In the genomic region with DNA sequence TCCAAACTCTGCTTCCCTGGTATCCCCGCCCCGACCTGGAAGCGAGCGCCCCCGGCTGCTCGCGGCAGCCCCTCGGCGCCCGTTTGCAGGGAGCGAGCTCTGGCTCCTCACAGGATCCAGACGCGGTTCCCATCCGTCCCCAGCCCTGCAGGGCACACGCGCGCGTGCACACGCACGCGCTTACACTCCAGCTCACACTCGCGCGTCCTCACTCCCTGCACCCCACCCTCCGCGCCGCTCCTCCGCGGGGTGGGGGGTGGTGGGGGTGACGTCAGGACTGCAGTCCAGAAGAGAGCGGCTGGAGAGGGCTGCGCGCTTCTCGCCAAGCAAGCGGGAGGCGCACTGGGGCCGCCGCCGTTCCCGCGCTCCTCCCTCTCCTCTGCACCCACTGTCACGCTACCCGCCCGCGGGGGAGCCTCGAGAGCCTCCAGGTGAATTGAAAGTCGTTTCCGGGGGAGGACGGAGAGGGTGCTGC, we compare ENCODE assay signal across 10 cellular contexts.
DNase-seq lines count a peak whose midpoint lies in the region; ATAC-seq and TF ChIP-seq lines count a peak whose summit lies in the region.
"Had no signal": no experiment of that assay in that cellular context is flagged by ENCODE, and none has a peak within 500 bp of the region (broad histone marks: within the 10 kb centered on the region; RNA-seq: fewer than 3 reads in every experiment).

No MANE protein-coding gene starts in this region.

- H3K27me3 Mint-ChIP-seq in activated CD4-positive, alpha-beta T cell treated with anti-CD3 and anti-CD28 coated beads, Interleukin-2, amount 10 ng/mL, durations not matched to agents 24 days and 14 days = peaks cover 53% of the 10 kb centered on the region
- H3K27me3 Mint-ChIP-seq in activated naive CD8-positive, alpha-beta T cell treated with anti-CD3 and anti-CD28 coated beads for 36 hours = peaks cover 68% of the 10 kb centered on the region
- H3K27me3 Mint-ChIP-seq in effector memory CD8-positive, alpha-beta T cell = peaks cover 9 to 36% of the 10 kb centered on the region in 2 donors

- H3K9me3 Mint-ChIP-seq in activated CD4-positive, alpha-beta T cell treated with anti-CD3 and anti-CD28 coated beads, Interleukin-2, amount 10 ng/mL, durations not matched to agents 24 days and 14 days = no peaks in the 10 kb centered on the region
- no peaks in the 10 kb centered on the region for H3K9me3 Mint-ChIP-seq in activated naive CD8-positive, alpha-beta T cell treated with anti-CD3 and anti-CD28 coated beads for 36 hours
- H3K9me3 Mint-ChIP-seq in effector memory CD8-positive, alpha-beta T cell = no peaks in the 10 kb centered on the region

- no peak for TF ChIP-seq CTCF in smooth muscle cell (IDR thresholded peaks at IDR 0.05; ENCODE audit: borderline replicate concordance, insufficient read depth, poor library complexity, severe bottlenecking)
- no peak for TF ChIP-seq CTCF in tibial artery (IDR thresholded peaks at IDR 0.05)

- peaks cover 100% of the 10 kb centered on the region for H3K27me3 ChIP-seq in smooth muscle cell (ENCODE audit: low read depth)
- H3K27me3 ChIP-seq in tibial artery = peaks cover 0 to 36% of the 10 kb centered on the region in 2 donors

- ATAC-seq in sciatic nerve = no peak
- ATAC-seq in effector memory CD8-positive, alpha-beta T cell (replicated peaks) = no peak
- ATAC-seq: HCT116 had no signal

- no peaks in the 10 kb centered on the region for H3K4me1 Mint-ChIP-seq in activated CD4-positive, alpha-beta T cell treated with anti-CD3 and anti-CD28 coated beads, Interleukin-2, amount 10 ng/mL, durations not matched to agents 24 days and 14 days
- peaks cover 19% of the 10 kb centered on the region for H3K4me1 Mint-ChIP-seq in activated naive CD8-positive, alpha-beta T cell treated with anti-CD3 and anti-CD28 coated beads for 36 hours
- no peaks in the 10 kb centered on the region for H3K4me1 Mint-ChIP-seq in effector memory CD8-positive, alpha-beta T cell (ENCODE audit: low read depth in 2 of 2)

- H2AFZ ChIP-seq in smooth muscle cell (ENCODE audit: low read depth) = no peak overlapping the region

- H3K36me3 ChIP-seq in smooth muscle cell (ENCODE audit: low read depth) = no peaks in the 10 kb centered on the region
- no peaks in the 10 kb centered on the region for H3K36me3 ChIP-seq in tibial artery

- H3K9ac ChIP-seq in smooth muscle cell (ENCODE audit: low read depth) = no peak overlapping the region

- H3K9me3 ChIP-seq in smooth muscle cell (replicated peaks; ENCODE audit: low read depth) (no peaks in the 10 kb centered on the region), tibial artery (no peaks in the 10 kb centered on the region)

- intact Hi-C loops in activated CD4-positive, alpha-beta T cell treated with anti-CD3 and anti-CD28 coated beads, Interleukin-2, amount 10 ng/mL, durations not matched to agents 24 days and 14 days (cut with micrococcal nuclease) = loop anchor here (5.0 kb wide), 1 partner anchor 497 kb away; no protein-coding TSS in a partner anchor
- intact Hi-C loops in sciatic nerve (cut with DNase I) = no loop called here
- intact Hi-C loops in tibial artery (cut with DNase I; ENCODE audit: low total_unique reads) = no loop called here

- H3K36me3 Mint-ChIP-seq in activated CD4-positive, alpha-beta T cell treated with anti-CD3 and anti-CD28 coated beads, Interleukin-2, amount 10 ng/mL, durations not matched to agents 24 days and 14 days (ENCODE audit: low read depth) = no peaks in the 10 kb centered on the region
- H3K36me3 Mint-ChIP-seq in activated naive CD8-positive, alpha-beta T cell treated with anti-CD3 and anti-CD28 coated beads for 36 hours = peaks cover 2% of the 10 kb centered on the region
- H3K36me3 Mint-ChIP-seq in effector memory CD8-positive, alpha-beta T cell (ENCODE audit: insufficient read depth) = no peaks in the 10 kb centered on the region

- 2% methylated on average over 42 of the region's 49 CpGs for WGBS in smooth muscle cell (ENCODE audit: low lambda C conversion rate)

- peak overlapping the region; percentile 44 for H3K4me3 ChIP-seq in smooth muscle cell
- peak overlapping the region in 1 of 2 donors; percentile 9 for H3K4me3 ChIP-seq in tibial artery

- DNase-seq in activated CD4-positive, alpha-beta T cell treated with anti-CD3 and anti-CD28 coated beads, Interleukin-2, amount 10 ng/mL, durations not matched to agents 24 days and 14 days = no peak
- DNase-seq in activated CD4-positive, alpha-beta T cell treated with anti-CD3 and anti-CD28 coated beads, Interleukin-2, amount 50 U/mL, for 4 hours = no peak
- DNase-seq in activated naive CD8-positive, alpha-beta T cell treated with anti-CD3 and anti-CD28 coated beads for 36 hours = peak; percentile 23
- DNase-seq in islet precursor cell = peak; percentile 58
- DNase-seq in smooth muscle cell (lab: John Stamatoyannopoulos, UW; ENCODE audit: unreplicated experiment) = no peak
- DNase-seq in sciatic nerve (ENCODE audit: low spot score) = no peak
- no peak for DNase-seq in tibial artery
- no peak for DNase-seq in effector memory CD8-positive, alpha-beta T cell
- DNase-seq: effector CD4-positive, alpha-beta T cell had no signal

- H3F3A ChIP-seq in smooth muscle cell (ENCODE audit: low read depth) = no peaks in the 10 kb centered on the region

- H4K20me1 ChIP-seq in smooth muscle cell (ENCODE audit: low read depth) = no peaks in the 10 kb centered on the region

- no peak overlapping the region for H3K27ac ChIP-seq in smooth muscle cell (ENCODE audit: low read depth)
- H3K27ac ChIP-seq in tibial artery = no peak overlapping the region

- peaks cover 6% of the 10 kb centered on the region for H3K4me1 ChIP-seq in smooth muscle cell (ENCODE audit: low read depth)
- peaks cover 0 to 18% (median 9%) of the 10 kb centered on the region in 4 donors for H3K4me1 ChIP-seq in tibial artery

- peak overlapping the region; percentile 78 for H3K4me2 ChIP-seq in smooth muscle cell

- peak overlapping the region; percentile 58 for H3K4me3 Mint-ChIP-seq in activated CD4-positive, alpha-beta T cell treated with anti-CD3 and anti-CD28 coated beads, Interleukin-2, amount 10 ng/mL, durations not matched to agents 24 days and 14 days
- H3K4me3 Mint-ChIP-seq in activated naive CD8-positive, alpha-beta T cell treated with anti-CD3 and anti-CD28 coated beads for 36 hours = peak overlapping the region; percentile 63
- no peak overlapping the region for H3K4me3 Mint-ChIP-seq in effector memory CD8-positive, alpha-beta T cell

- H3K79me2 ChIP-seq in smooth muscle cell (ENCODE audit: low read depth) = no peaks in the 10 kb centered on the region

- H3K27ac Mint-ChIP-seq in activated CD4-positive, alpha-beta T cell treated with anti-CD3 and anti-CD28 coated beads, Interleukin-2, amount 10 ng/mL, durations not matched to agents 24 days and 14 days = no peak overlapping the region
- H3K27ac Mint-ChIP-seq in activated naive CD8-positive, alpha-beta T cell treated with anti-CD3 and anti-CD28 coated beads for 36 hours = no peak overlapping the region
- H3K27ac Mint-ChIP-seq in effector memory CD8-positive, alpha-beta T cell = no peak overlapping the region

Comparison
In these comparisons a context has a peak if more than half of its experiments do, and no peak if none do; other contexts are left out.
1. DNase-seq: peak in activated naive CD8-positive, alpha-beta T cell treated with anti-CD3 and anti-CD28 coated beads for 36 hours (single experiment) and islet precursor cell (single experiment); none in activated CD4-positive, alpha-beta T cell treated with anti-CD3 and anti-CD28 coated beads, Interleukin-2, amount 10 ng/mL, durations not matched to agents 24 days and 14 days (single experiment), activated CD4-positive, alpha-beta T cell treated with anti-CD3 and anti-CD28 coated beads, Interleukin-2, amount 50 U/mL, for 4 hours (0 of 2), smooth muscle cell (single experiment), sciatic nerve (single experiment), tibial artery (0 of 2) and effector memory CD8-positive, alpha-beta T cell (0 of 3).
2. H3K4me3 Mint-ChIP-seq: peak in activated CD4-positive, alpha-beta T cell treated with anti-CD3 and anti-CD28 coated beads, Interleukin-2, amount 10 ng/mL, durations not matched to agents 24 days and 14 days (single experiment) and activated naive CD8-positive, alpha-beta T cell treated with anti-CD3 and anti-CD28 coated beads for 36 hours (single experiment); none in effector memory CD8-positive, alpha-beta T cell (0 of 2).